ENCODE assay signal across 14 cellular contexts in genomic region chrX:49610718-49611310, GRCh38. TPM values are rescaled to one million over a fixed set of nuclear protein-coding genes. Genes with fewer than 3 reads are reported as not detected.
"Had no signal": no experiment of that assay in that cellular context is flagged by ENCODE, and none has a peak within 500 bp of the region (broad histone marks: within the 10 kb centered on the region; RNA-seq: fewer than 3 reads in every experiment).

No MANE protein-coding gene starts in this region.

- H3K9me3 ChIP-seq: ascending aorta, tibial artery, vagina had no signal

- H3K27ac ChIP-seq: ascending aorta, tibial artery, vagina had no signal

- H3K27me3 ChIP-seq: ascending aorta, tibial artery, vagina had no signal

- H3K9me3 Mint-ChIP-seq: activated CD4-positive, alpha-beta memory T cell treated with anti-CD3 and anti-CD28 coated beads, Interleukin-2, amount 10 ng/mL, durations not matched to agents 7 days and 5 days; stimulated activated memory B cell treated with anti-CD40 and anti-IgM and Interleukin-4, amounts not matched to agents 10 μg/mL and 1 μg/mL and 100 μg/mL, for 72 hours had no signal

- H3K27ac Mint-ChIP-seq: activated CD4-positive, alpha-beta memory T cell treated with anti-CD3 and anti-CD28 coated beads, Interleukin-2, amount 10 ng/mL, durations not matched to agents 7 days and 5 days; activated T-cell treated with anti-CD3 and anti-CD28 coated beads, Interleukin-2, amount 50 U/mL, for 72 hours; naive thymus-derived CD8-positive, alpha-beta T cell; stimulated activated memory B cell treated with anti-CD40 and anti-IgM and Interleukin-4, amounts not matched to agents 10 μg/mL and 1 μg/mL and 100 μg/mL, for 72 hours had no signal

- H3K36me3 Mint-ChIP-seq: stimulated activated memory B cell treated with anti-CD40 and anti-IgM and Interleukin-4, amounts not matched to agents 10 μg/mL and 1 μg/mL and 100 μg/mL, for 72 hours had no signal

- H3K36me3 ChIP-seq: ascending aorta, tibial artery, vagina had no signal

- H3K4me3 Mint-ChIP-seq: activated CD4-positive, alpha-beta memory T cell treated with anti-CD3 and anti-CD28 coated beads, Interleukin-2, amount 10 ng/mL, durations not matched to agents 7 days and 5 days; activated T-cell treated with anti-CD3 and anti-CD28 coated beads, Interleukin-2, amount 50 U/mL, for 72 hours; naive thymus-derived CD8-positive, alpha-beta T cell; stimulated activated memory B cell treated with anti-CD40 and anti-IgM and Interleukin-4, amounts not matched to agents 10 μg/mL and 1 μg/mL and 100 μg/mL, for 72 hours had no signal

- DNase-seq: activated CD4-positive, alpha-beta memory T cell treated with anti-CD3 and anti-CD28 coated beads, Interleukin-2, amount 10 ng/mL, durations not matched to agents 7 days and 5 days; activated naive CD4-positive, alpha-beta T cell; activated T-cell treated with anti-CD3 and anti-CD28 coated beads, Interleukin-2, amount 50 U/mL, for 72 hours; hypothalamus; naive thymus-derived CD8-positive, alpha-beta T cell; right cardiac atrium; SW 1271; tibial artery had no signal

- H3K4me1 Mint-ChIP-seq: activated CD4-positive, alpha-beta memory T cell treated with anti-CD3 and anti-CD28 coated beads, Interleukin-2, amount 10 ng/mL, durations not matched to agents 7 days and 5 days; naive thymus-derived CD8-positive, alpha-beta T cell; stimulated activated memory B cell treated with anti-CD40 and anti-IgM and Interleukin-4, amounts not matched to agents 10 μg/mL and 1 μg/mL and 100 μg/mL, for 72 hours had no signal

- H3K4me3 ChIP-seq: ascending aorta, lung, tibial artery, vagina had no signal

- H3K4me1 ChIP-seq: ascending aorta, tibial artery, vagina had no signal

- H3K27me3 Mint-ChIP-seq: naive thymus-derived CD8-positive, alpha-beta T cell; stimulated activated memory B cell treated with anti-CD40 and anti-IgM and Interleukin-4, amounts not matched to agents 10 μg/mL and 1 μg/mL and 100 μg/mL, for 72 hours had no signal

RNA-seq across cellular contexts. Expression of gene GAGE1, which starts 12.0 kb away (rescaled TPM):
- total RNA-seq: activated CD4-positive, alpha-beta memory T cell treated with anti-CD3 and anti-CD28 coated beads, Interleukin-2, amount 10 ng/mL, durations not matched to agents 7 days and 5 days; activated T-cell treated with anti-CD3 and anti-CD28 coated beads, Interleukin-2, amount 50 U/mL, for 72 hours; ascending aorta; naive thymus-derived CD8-positive, alpha-beta T cell; posterior vena cava; right cardiac atrium; vagina had no signal
- polyA plus RNA-seq: lung; naive thymus-derived CD8-positive, alpha-beta T cell; right cardiac atrium had no signal

RNA-seq across cellular contexts. Expression of gene GAGE2A, which starts 21.5 kb away (rescaled TPM):
- total RNA-seq: activated CD4-positive, alpha-beta memory T cell treated with anti-CD3 and anti-CD28 coated beads, Interleukin-2, amount 10 ng/mL, durations not matched to agents 7 days and 5 days; activated T-cell treated with anti-CD3 and anti-CD28 coated beads, Interleukin-2, amount 50 U/mL, for 72 hours; ascending aorta; mononuclear cell; naive thymus-derived CD8-positive, alpha-beta T cell; posterior vena cava; right cardiac atrium; vagina had no signal
- polyA plus RNA-seq: lung; naive thymus-derived CD8-positive, alpha-beta T cell; right cardiac atrium had no signal

RNA-seq across cellular contexts. Expression of gene GAGE12H, which starts 31.1 kb away (rescaled TPM):
- total RNA-seq: activated CD4-positive, alpha-beta memory T cell treated with anti-CD3 and anti-CD28 coated beads, Interleukin-2, amount 10 ng/mL, durations not matched to agents 7 days and 5 days; activated T-cell treated with anti-CD3 and anti-CD28 coated beads, Interleukin-2, amount 50 U/mL, for 72 hours; ascending aorta; lung; mononuclear cell; naive thymus-derived CD8-positive, alpha-beta T cell; posterior vena cava; right cardiac atrium; vagina had no signal
- polyA plus RNA-seq: lung; naive thymus-derived CD8-positive, alpha-beta T cell; right cardiac atrium had no signal

RNA-seq across cellular contexts. Expression of gene GAGE12G, which starts 40.6 kb away (rescaled TPM):
- total RNA-seq: activated CD4-positive, alpha-beta memory T cell treated with anti-CD3 and anti-CD28 coated beads, Interleukin-2, amount 10 ng/mL, durations not matched to agents 7 days and 5 days; activated T-cell treated with anti-CD3 and anti-CD28 coated beads, Interleukin-2, amount 50 U/mL, for 72 hours; ascending aorta; lung; mononuclear cell; naive thymus-derived CD8-positive, alpha-beta T cell; posterior vena cava; right cardiac atrium; vagina had no signal
- polyA plus RNA-seq: lung; naive thymus-derived CD8-positive, alpha-beta T cell; right cardiac atrium had no signal

RNA-seq across cellular contexts. Expression of gene GAGE12F, which starts 50.2 kb away (rescaled TPM):
- total RNA-seq: activated CD4-positive, alpha-beta memory T cell treated with anti-CD3 and anti-CD28 coated beads, Interleukin-2, amount 10 ng/mL, durations not matched to agents 7 days and 5 days; activated T-cell treated with anti-CD3 and anti-CD28 coated beads, Interleukin-2, amount 50 U/mL, for 72 hours; ascending aorta; lung; mononuclear cell; naive thymus-derived CD8-positive, alpha-beta T cell; posterior vena cava; right cardiac atrium; vagina had no signal
- polyA plus RNA-seq: lung; naive thymus-derived CD8-positive, alpha-beta T cell; right cardiac atrium had no signal
